In the genomic region with DNA sequence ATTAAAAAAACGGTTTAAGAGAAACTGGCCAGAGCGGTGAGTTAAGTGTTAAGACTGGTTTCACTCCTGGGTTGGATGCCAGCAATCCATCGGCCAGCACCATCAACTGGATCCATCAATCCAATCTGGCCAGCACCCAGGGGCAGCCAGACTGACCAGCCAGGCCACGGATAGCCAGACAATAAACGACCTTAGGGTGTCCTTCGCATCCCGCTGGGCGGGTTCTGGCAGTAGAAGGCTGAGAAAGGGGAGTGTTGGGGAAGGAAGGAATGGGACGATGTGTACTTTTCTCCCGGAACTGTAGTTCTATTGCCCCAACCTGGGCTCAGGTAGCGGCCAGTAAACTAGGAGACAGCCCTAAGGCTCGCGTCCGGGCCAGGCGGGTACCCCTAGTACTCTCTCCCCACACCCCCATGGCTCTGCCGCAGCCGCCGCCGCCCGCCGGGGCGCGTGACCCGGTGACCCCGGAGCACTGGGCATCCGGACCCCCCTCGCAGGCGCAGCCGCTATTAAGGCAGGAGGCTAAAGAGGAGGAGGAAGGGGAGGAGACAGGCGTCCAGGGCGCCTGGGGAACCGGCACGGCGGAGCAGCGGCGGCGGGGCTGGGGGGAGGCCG, we compare ENCODE assay signal across 8 cellular contexts. TPM values are rescaled to one million over a fixed set of nuclear protein-coding genes. Genes with fewer than 3 reads are reported as not detected.
A peak's percentile ranks its signal among the peaks of the same experiment; 100 is the strongest.
DNase-seq lines count a peak whose midpoint lies in the region; ATAC-seq and TF ChIP-seq lines count a peak whose summit lies in the region.

A gene (plus strand): TSS at position 546 of the 615 bp plus-strand sequence. CDS start 276 bp downstream, outside the sequence.

- peaks cover 14% of the 10 kb centered on the region for H3K9me3 Mint-ChIP-seq in glutamatergic neuron (ENCODE audit: unreplicated experiment)

- H3K4me1 Mint-ChIP-seq in glutamatergic neuron (ENCODE audit: low read depth, unreplicated experiment) = peaks cover 24% of the 10 kb centered on the region

- H3K4me3 ChIP-seq in RWPE2 (ENCODE audit: severe bottlenecking) (peak within 1 kb of the TSS; percentile 75), ovary (peak within 1 kb of the TSS; percentile 50), thyroid gland (replicated peaks in 1 of 3) (peak within 1 kb of the TSS; percentile 54 to 97 (median 89))

- peaks cover 10% of the 10 kb centered on the region for H3K4me1 ChIP-seq in RWPE2 (ENCODE audit: insufficient read depth, poor library complexity, severe bottlenecking)
- peaks cover 5% of the 10 kb centered on the region for H3K4me1 ChIP-seq in ovary (ENCODE audit: insufficient read depth)
- peaks cover 21 to 22% of the 10 kb centered on the region in 2 donors for H3K4me1 ChIP-seq in thyroid gland

- H3K27me3 ChIP-seq in RWPE2 (ENCODE audit: insufficient read depth, poor library complexity, severe bottlenecking) (no peaks in the 10 kb centered on the region), ovary (no peaks in the 10 kb centered on the region), thyroid gland (no peaks in the 10 kb centered on the region)

- intact Hi-C loops in ovary (cut with DNase I) (no loop called here), thyroid gland (cut with DNase I) (no loop called here)

- no peaks in the 10 kb centered on the region for H3K36me3 Mint-ChIP-seq in glutamatergic neuron (ENCODE audit: unreplicated experiment)

- TF ChIP-seq CTCF in RWPE2 (IDR thresholded peaks at IDR 0.05; ENCODE audit: poor library complexity, severe bottlenecking) (no peak), glutamatergic neuron (IDR thresholded peaks at IDR 0.05; ENCODE audit: partially characterized antibody, unreplicated experiment) (no peak), ovary (IDR thresholded peaks at IDR 0.05) (no peak), thyroid gland (IDR thresholded peaks at IDR 0.05) (no peak)

- ATAC-seq in GM19397 (IDR thresholded peaks at IDR 0.05; ENCODE audit: unreplicated experiment) (peak; percentile 65), HG03558 (IDR thresholded peaks at IDR 0.05; ENCODE audit: extremely low read depth, unreplicated experiment) (peak; percentile 33), RWPE2 (ENCODE audit: low read depth) (peak; percentile 30)

- TF ChIP-seq EP300 in ovary (IDR thresholded peaks at IDR 0.05) = no peak

- peaks cover 12% of the 10 kb centered on the region for H3K27me3 Mint-ChIP-seq in glutamatergic neuron (ENCODE audit: unreplicated experiment)

- WGBS in ovary, 3 donors = 4 to 5% (median 5%) methylated on average over 34 to 38 of the region's 38 CpGs
- WGBS in thyroid gland, 2 donors = 6 to 11% methylated on average over 14 to 21 of the region's 38 CpGs

- peak; percentile 18 for DNase-seq in CMK (ENCODE audit: low read depth)
- no peak for DNase-seq in RWPE2 (ENCODE audit: low spot score)
- DNase-seq in activated gamma-delta T cell treated with anti-CD3 and anti-CD28 coated beads, Interleukin-2, amount 50 U/mL, for 16 hours (ENCODE audit: low read depth) = peak; percentile 52
- DNase-seq in glutamatergic neuron = peak; percentile 28
- peak; percentile 46 to 75 (median 71) for DNase-seq in ovary
- peak; percentile 71 to 72 for DNase-seq in thyroid gland

- peak within 1 kb of the TSS; percentile 98 for H3K4me3 Mint-ChIP-seq in glutamatergic neuron (ENCODE audit: unreplicated experiment)

- H3K9me3 ChIP-seq in RWPE2 (ENCODE audit: severe bottlenecking) (no peaks in the 10 kb centered on the region), ovary (no peaks in the 10 kb centered on the region), thyroid gland (no peaks in the 10 kb centered on the region)

- peak; percentile 13 for TF ChIP-seq POLR2A in ovary (IDR thresholded peaks at IDR 0.05)
- no peak for TF ChIP-seq POLR2A in thyroid gland (IDR thresholded peaks at IDR 0.05)

- H3K27ac ChIP-seq in RWPE2 (ENCODE audit: poor library complexity, severe bottlenecking) (peak within 1 kb of the TSS; percentile 77), ovary (peak within 1 kb of the TSS; percentile 95 to 96), thyroid gland (peak within 1 kb of the TSS; percentile 95 to 98 (median 97))

- H3K36me3 ChIP-seq in RWPE2 (ENCODE audit: low read depth) (peaks cover 3% of the 10 kb centered on the region; the same call in 1 of the 2 replicates), ovary (no peaks in the 10 kb centered on the region), thyroid gland (no peaks in the 10 kb centered on the region)

- peak within 1 kb of the TSS; percentile 99 for H3K27ac Mint-ChIP-seq in glutamatergic neuron (ENCODE audit: unreplicated experiment)

RNA-seq across cellular contexts. Expression of the gene that starts here (rescaled TPM):
- 117 TPM for total RNA-seq in glutamatergic neuron (ENCODE audit: unreplicated experiment)
- total RNA-seq in ovary = 10 to 100 TPM; 19.4 to 32.1 (median 25.2) TPM
- polyA plus RNA-seq in ovary = 10 to 100 TPM; 16.7 to 19.4 TPM
- 10 to 100 TPM; 34.4 to 52.5 (median 39.0) TPM for total RNA-seq in thyroid gland
